In genomic region chr16:66740010-66740409, GRCh38 we compare ENCODE assay signal across 8 cellular contexts. TPM values are rescaled to one million over a fixed set of nuclear protein-coding genes. Genes with fewer than 3 reads are reported as not detected.
A peak's percentile ranks its signal among the peaks of the same experiment; 100 is the strongest.
DNase-seq lines count a peak whose midpoint lies in the region; ATAC-seq and TF ChIP-seq lines count a peak whose summit lies in the region.

No MANE protein-coding gene starts in this region.

- H3K9me3 Mint-ChIP-seq in type B pancreatic cell: no peaks in the 10 kb centered on the region

- peak; percentile 62 for TF ChIP-seq CTCF in BJ (IDR thresholded peaks at IDR 0.05; ENCODE audit: insufficient read depth, low read depth, low read length)
- peak; percentile 23 for TF ChIP-seq CTCF in GM20000 (IDR thresholded peaks at IDR 0.05; ENCODE audit: extremely low read depth, missing control alignments)
- TF ChIP-seq CTCF in choroid plexus epithelial cell (conservative IDR thresholded peaks at IDR 0.05; ENCODE audit: low read depth, low read length): peak; percentile 75
- TF ChIP-seq CTCF in lower lobe of right lung (IDR thresholded peaks at IDR 0.05): peak; percentile 61
- TF ChIP-seq CTCF in type B pancreatic cell (conservative IDR thresholded peaks at IDR 0.05): peak; percentile 81

- ATAC-seq in SK-N-SH treated with all-trans-retinoic acid at 6 μM for 48 hours (peak; percentile 73), lower lobe of right lung (peak in 1 of 2 donors; percentile 53)

- POLR2A ChIA-PET in BJ (lab: Charles Lee): no interaction called here

- H3K4me1 Mint-ChIP-seq in type B pancreatic cell (ENCODE audit: unreplicated experiment): peaks cover 19% of the 10 kb centered on the region

- peak overlapping the region; percentile 81 for H3K27ac ChIP-seq in lower lobe of right lung

- H3K27me3 ChIP-seq in BJ (ENCODE audit: control insufficient read depth, insufficient read depth, low read length) (no peaks in the 10 kb centered on the region), lower lobe of right lung (ENCODE audit: low read depth) (no peaks in the 10 kb centered on the region)

- CTCF ChIA-PET in BJ (lab: Yijun Ruan, JAX): interaction anchor here (0.7 to 10.6 kb wide), 18 partner anchors 9 to 350 kb away, joined by 3 to 129 read pairs (median 4); partner anchors contain the start of gene DYNC1LI2

- no peak overlapping the region for H3K4me3 ChIP-seq in BJ (ENCODE audit: low read depth, low read length)
- no peak overlapping the region for H3K4me3 ChIP-seq in choroid plexus epithelial cell (ENCODE audit: low read depth, low read length)
- no peak overlapping the region for H3K4me3 ChIP-seq in lower lobe of right lung

- H3K36me3 Mint-ChIP-seq in type B pancreatic cell: peaks cover 25% of the 10 kb centered on the region

- no peak for DNase-seq in BJ (ENCODE audit: low read depth)
- DNase-seq in GM20000 (ENCODE audit: low spot score): peak; percentile 60
- peak; percentile 68 for DNase-seq in choroid plexus epithelial cell (ENCODE audit: low read depth)
- DNase-seq in lower lobe of right lung: no peak
- DNase-seq in type B pancreatic cell (ENCODE audit: extremely low spot score, unreplicated experiment): no peak
- DNase-seq in KG1 (lab: John Stamatoyannopoulos, UW): no peak
- no peak for DNase-seq in DMS79 treated with DMSO at 0.1 percent for 48 hours (lab: John Stamatoyannopoulos, UW)

- no peaks in the 10 kb centered on the region for H3K9me3 ChIP-seq in lower lobe of right lung

- peaks cover 47% of the 10 kb centered on the region for H3K4me1 ChIP-seq in lower lobe of right lung

- H3K27ac Mint-ChIP-seq in type B pancreatic cell: peak overlapping the region; percentile 87

- H3K27me3 Mint-ChIP-seq in type B pancreatic cell: no peaks in the 10 kb centered on the region

- H3K4me3 Mint-ChIP-seq in type B pancreatic cell: no peak overlapping the region

- intact Hi-C loops in lower lobe of right lung (cut with DNase I): no loop called here

- peaks cover 13% of the 10 kb centered on the region for H3K36me3 ChIP-seq in BJ (ENCODE audit: control insufficient read depth, insufficient read depth, low read length)
- H3K36me3 ChIP-seq in lower lobe of right lung: peaks cover 94% of the 10 kb centered on the region

TF ChIP-seq in SK-N-SH treated with all-trans-retinoic acid at 6 μM for 48 hours, 23 proteins besides CTCF, POLR2A, EP300 and RAD21:
- no peak for TF ChIP-seq ZNF565 (CRISPR knock-in tag; conservative IDR thresholded peaks at IDR 0.05; ENCODE audit: low read depth)
- TF ChIP-seq, protein P1, sequence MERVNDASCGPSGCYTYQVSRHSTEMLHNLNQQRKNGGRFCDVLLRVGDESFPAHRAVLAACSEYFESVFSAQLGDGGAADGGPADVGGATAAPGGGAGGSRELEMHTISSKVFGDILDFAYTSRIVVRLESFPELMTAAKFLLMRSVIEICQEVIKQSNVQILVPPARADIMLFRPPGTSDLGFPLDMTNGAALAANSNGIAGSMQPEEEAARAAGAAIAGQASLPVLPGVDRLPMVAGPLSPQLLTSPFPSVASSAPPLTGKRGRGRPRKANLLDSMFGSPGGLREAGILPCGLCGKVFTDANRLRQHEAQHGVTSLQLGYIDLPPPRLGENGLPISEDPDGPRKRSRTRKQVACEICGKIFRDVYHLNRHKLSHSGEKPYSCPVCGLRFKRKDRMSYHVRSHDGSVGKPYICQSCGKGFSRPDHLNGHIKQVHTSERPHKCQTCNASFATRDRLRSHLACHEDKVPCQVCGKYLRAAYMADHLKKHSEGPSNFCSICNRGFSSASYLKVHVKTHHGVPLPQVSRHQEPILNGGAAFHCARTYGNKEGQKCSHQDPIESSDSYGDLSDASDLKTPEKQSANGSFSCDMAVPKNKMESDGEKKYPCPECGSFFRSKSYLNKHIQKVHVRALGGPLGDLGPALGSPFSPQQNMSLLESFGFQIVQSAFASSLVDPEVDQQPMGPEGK (CRISPR knock-in tag; IDR thresholded peaks at IDR 0.05; ENCODE audit: borderline replicate concordance): no peak

RNA-seq across cellular contexts. Expression of gene DYNC1LI2, which starts 11.4 kb away (rescaled TPM):
- 82.0 and 82.8 TPM in 2 replicates for polyA plus RNA-seq in BJ (2011; rRNA removed)
- polyA minus RNA-seq in BJ (2011; rRNA and poly(A)+ RNA removed): 34.9 and 42.1 TPM in 2 replicates
- total RNA-seq in lower lobe of right lung (114 TPM), type B pancreatic cell (ENCODE audit: low replicate concordance) (113 and 135 TPM in 2 replicates)

RNA-seq across cellular contexts. Expression of gene CMTM4, which starts 43.5 kb away (rescaled TPM):
- polyA plus RNA-seq in BJ (2011; rRNA removed): 24.8 and 28.0 TPM in 2 replicates
- 23.1 and 32.9 TPM in 2 replicates for polyA minus RNA-seq in BJ (2011; rRNA and poly(A)+ RNA removed)
- total RNA-seq in lower lobe of right lung (52.5 TPM), type B pancreatic cell (ENCODE audit: low replicate concordance) (64.4 and 72.1 TPM in 2 replicates)

Comparison
In these comparisons a context has a peak if more than half of its experiments do, and no peak if none do; other contexts are left out.
1. DNase-seq: peak in GM20000 (single experiment) and choroid plexus epithelial cell (single experiment); none in BJ (single experiment), lower lobe of right lung (single experiment), type B pancreatic cell (single experiment), KG1 (single experiment) and DMS79 treated with DMSO at 0.1 percent for 48 hours (single experiment).
2. CTCF ChIP-seq: peak in every context shown above with its lines; median percentile 81 in type B pancreatic cell; 75 in choroid plexus epithelial cell; 62 in BJ; 61 in lower lobe of right lung; 23 in GM20000.